Comparison of ENCODE assay signal across 8 cellular contexts in the genomic region with DNA sequence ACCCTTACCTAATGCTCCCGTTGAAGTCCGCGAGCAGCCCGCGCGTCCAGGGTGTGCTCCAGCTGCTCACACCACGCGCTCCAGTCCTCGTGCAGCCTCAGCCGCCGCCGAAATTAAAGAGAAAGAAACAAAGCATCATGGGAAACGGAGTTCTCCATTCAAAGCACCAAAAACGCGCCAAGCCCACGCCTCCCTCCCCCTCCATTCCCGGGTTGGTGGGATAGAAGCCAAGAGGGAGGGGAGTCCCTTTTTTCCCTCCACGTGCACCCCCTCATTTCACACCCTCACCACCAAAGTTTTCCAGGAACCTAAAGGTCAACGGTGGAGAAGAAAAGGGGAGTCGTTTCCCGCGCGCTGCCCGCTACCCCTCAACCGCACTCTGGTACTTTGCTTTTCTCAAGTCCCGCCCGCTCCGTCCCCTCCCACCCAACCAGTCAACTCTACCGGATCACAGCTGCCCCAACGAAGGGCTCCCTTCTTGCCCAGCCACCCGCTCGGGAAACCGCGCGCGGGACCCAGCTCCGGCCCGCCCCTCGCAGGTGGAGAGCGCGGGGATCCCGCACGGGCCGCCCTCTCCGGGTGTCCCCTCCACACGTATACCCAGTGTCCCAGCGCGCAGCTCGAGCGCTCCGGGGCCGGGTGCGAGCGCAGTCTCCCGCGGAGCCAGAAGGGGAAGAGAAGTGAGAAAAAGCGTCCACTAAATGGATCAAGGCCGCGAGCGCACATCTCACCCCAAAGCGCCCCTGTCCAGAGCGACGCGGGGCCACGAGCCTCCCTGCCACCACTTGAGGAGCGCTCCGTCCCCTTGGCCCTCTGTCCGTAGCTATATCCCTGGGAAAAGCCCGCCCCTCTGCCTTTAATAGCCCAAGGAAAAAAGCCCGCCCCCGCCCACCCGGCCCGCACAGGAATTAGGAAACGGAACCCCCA.
DNase-seq lines count a peak whose midpoint lies in the region; ATAC-seq, FAIRE-seq and TF ChIP-seq lines count a peak whose summit lies in the region.

No MANE protein-coding gene starts in this region.

- no peak overlapping the region for H3K9ac ChIP-seq in GM12878 (ENCODE audit: control insufficient read depth, insufficient read depth, low read length)

- no peak for FAIRE-seq in GM12878 (lab: Jason Lieb, UNC)

- no peak overlapping the region for H3K4me3 ChIP-seq in GM12878

- peak in 10 of 14 donors; percentile 3 to 56 (median 30) for DNase-seq in C1 segment of cervical spinal cord (lab: John Stamatoyannopoulos, UW)
- DNase-seq in OCI-M1 (lab: John Stamatoyannopoulos, UW) = peak; percentile 57
- no peak for DNase-seq in GM12878 (ENCODE audit: low read depth, low spot score)
- peak; percentile 9 for DNase-seq in iris pigment epithelial cell (ENCODE audit: low read depth)
- peak; percentile 30 for DNase-seq in stimulated activated CD4-positive, alpha-beta T cell treated with anti-CD3 and anti-CD28 coated beads, Interleukin-12 subunit alpha, Interleukin-12 subunit beta, amount 100 ng/mL, for 4 hours
- DNase-seq in NCI-H1105 (lab: John Stamatoyannopoulos, UW) = no peak

- no peak for TF ChIP-seq EP300 in GM12878 (IDR thresholded peaks at IDR 0.05; ENCODE audit: borderline replicate concordance in 1 of 2, control insufficient read depth in 1 of 2, low read depth in 2 of 2, low read length in 2 of 2)

- in situ Hi-C loops in GM12878 (cut with MboI) = no loop called here

- no peaks in the 10 kb centered on the region for H3K79me2 ChIP-seq in GM12878 (ENCODE audit: control insufficient read depth, insufficient read depth, low read length)

- H3K4me1 ChIP-seq in GM12878 (ENCODE audit: control insufficient read depth, insufficient read depth, low read length) = no peaks in the 10 kb centered on the region

- POLR2A ChIA-PET in GM12878 (lab: Charles Lee) = interaction anchor here (0.7 kb wide), 1 partner anchor 86 kb away, joined by 4 read pairs; no protein-coding TSS in a partner anchor

- peaks cover 0 to 4% of the 10 kb centered on the region in 2 experiments; a peak in 1 of 4 replicates for H3K27me3 ChIP-seq in GM12878 (replicated peaks in 1 of 2; ENCODE audit: control insufficient read depth in 2 of 2, insufficient read depth in 2 of 2, low read length in 1 of 2)

- intact Hi-C loops in GM12878 (cut with micrococcal nuclease; ENCODE audit: unreplicated experiment) = no loop called here

- WGBS in GM12878 (ENCODE audit: insufficient coverage, insufficient replicate concordance, low lambda C conversion rate, missing lambda C conversion rate) = 50% methylated on average over 52 of the region's 74 CpGs

- no peaks in the 10 kb centered on the region for H3K36me3 ChIP-seq in GM12878 (ENCODE audit: control insufficient read depth in 2 of 2, insufficient read depth in 2 of 2, low read length in 1 of 2)

- CTCF ChIA-PET in GM12878 (lab: Yijun Ruan, JAX) = no interaction called here

- no peaks in the 10 kb centered on the region; the same call in 1 of the 3 replicates for H3K9me3 ChIP-seq in GM12878 (replicated peaks; ENCODE audit: control insufficient read depth, insufficient read depth, low read length)

- no peak for TF ChIP-seq CTCF in GM12878 (IDR thresholded peaks at IDR 0.05 in 2 of 3, conservative IDR thresholded peaks at IDR 0.05 in 1 of 3; ENCODE audit: control insufficient read depth in 2 of 3, extremely low read depth in 1 of 3, insufficient read depth in 1 of 3, low read depth in 3 of 3, low read length in 3 of 3)

- no peaks in the 10 kb centered on the region for H4K20me1 ChIP-seq in GM12878 (ENCODE audit: control insufficient read depth, insufficient read depth)

- TF ChIP-seq POLR2A in GM12878 (IDR thresholded peaks at IDR 0.05; ENCODE audit: low read depth, low read length) = no peak

- RAD21 ChIA-PET in GM12878 (lab: Charles Lee; ENCODE audit: unreplicated experiment) = no interaction called here

- no peak for TF ChIP-seq RAD21 in GM12878 (IDR thresholded peaks at IDR 0.05; ENCODE audit: insufficient read depth, low read depth, low read length)

- no peak overlapping the region for H3K27ac ChIP-seq in GM12878 (ENCODE audit: control insufficient read depth, insufficient read depth)

- H2AFZ ChIP-seq in GM12878 (ENCODE audit: control insufficient read depth, low read depth, low read length) = no peak overlapping the region

- SMC1A ChIA-PET in GM12878 (lab: Charles Lee; ENCODE audit: uncharacterized antibody, unreplicated experiment) = no interaction called here

- no TSS peak for BruUV-seq in GM12878 (replicated peaks; lab: Mats Ljungman, UMichigan)

- peak overlapping the region; percentile 40 for H3K4me2 ChIP-seq in GM12878 (ENCODE audit: control insufficient read depth, insufficient read depth)

- peak; percentile 41 for ATAC-seq in GM21786 (IDR thresholded peaks at IDR 0.05; ENCODE audit: unreplicated experiment)
- peak; percentile 70 for ATAC-seq in GM12878
- ATAC-seq in HG03469 (IDR thresholded peaks at IDR 0.05; ENCODE audit: unreplicated experiment) = no peak

TF ChIP-seq in GM12878, 131 proteins besides CTCF, POLR2A, EP300 and RAD21:
- TF ChIP-seq SMAD1 (IDR thresholded peaks at IDR 0.05; ENCODE audit: low read depth, partially characterized antibody) = no peak
- no peak for TF ChIP-seq SREBF2 (IDR thresholded peaks at IDR 0.05; ENCODE audit: low read length)
- TF ChIP-seq, protein P1, sequence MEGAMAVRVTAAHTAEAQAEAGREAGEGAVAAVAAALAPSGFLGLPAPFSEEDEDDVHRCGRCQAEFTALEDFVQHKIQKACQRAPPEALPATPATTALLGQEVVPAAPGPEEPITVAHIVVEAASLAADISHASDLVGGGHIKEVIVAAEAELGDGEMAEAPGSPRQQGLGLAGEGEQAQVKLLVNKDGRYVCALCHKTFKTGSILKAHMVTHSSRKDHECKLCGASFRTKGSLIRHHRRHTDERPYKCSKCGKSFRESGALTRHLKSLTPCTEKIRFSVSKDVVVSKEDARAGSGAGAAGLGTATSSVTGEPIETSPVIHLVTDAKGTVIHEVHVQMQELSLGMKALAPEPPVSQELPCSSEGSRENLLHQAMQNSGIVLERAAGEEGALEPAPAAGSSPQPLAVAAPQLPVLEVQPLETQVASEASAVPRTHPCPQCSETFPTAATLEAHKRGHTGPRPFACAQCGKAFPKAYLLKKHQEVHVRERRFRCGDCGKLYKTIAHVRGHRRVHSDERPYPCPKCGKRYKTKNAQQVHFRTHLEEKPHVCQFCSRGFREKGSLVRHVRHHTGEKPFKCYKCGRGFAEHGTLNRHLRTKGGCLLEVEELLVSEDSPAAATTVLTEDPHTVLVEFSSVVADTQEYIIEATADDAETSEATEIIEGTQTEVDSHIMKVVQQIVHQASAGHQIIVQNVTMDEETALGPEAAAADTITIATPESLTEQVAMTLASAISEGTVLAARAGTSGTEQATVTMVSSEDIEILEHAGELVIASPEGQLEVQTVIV (IDR thresholded peaks at IDR 0.05; ENCODE audit: borderline replicate concordance, partially characterized antibody) = no peak
- TF ChIP-seq, protein P2, sequence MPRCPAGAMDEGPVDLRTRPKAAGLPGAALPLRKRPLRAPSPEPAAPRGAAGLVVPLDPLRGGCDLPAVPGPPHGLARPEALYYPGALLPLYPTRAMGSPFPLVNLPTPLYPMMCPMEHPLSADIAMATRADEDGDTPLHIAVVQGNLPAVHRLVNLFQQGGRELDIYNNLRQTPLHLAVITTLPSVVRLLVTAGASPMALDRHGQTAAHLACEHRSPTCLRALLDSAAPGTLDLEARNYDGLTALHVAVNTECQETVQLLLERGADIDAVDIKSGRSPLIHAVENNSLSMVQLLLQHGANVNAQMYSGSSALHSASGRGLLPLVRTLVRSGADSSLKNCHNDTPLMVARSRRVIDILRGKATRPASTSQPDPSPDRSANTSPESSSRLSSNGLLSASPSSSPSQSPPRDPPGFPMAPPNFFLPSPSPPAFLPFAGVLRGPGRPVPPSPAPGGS (IDR thresholded peaks at IDR 0.05; ENCODE audit: borderline replicate concordance, insufficient read depth, low read depth, low read length, poor library complexity, severe bottlenecking) = no peak
- no peak for TF ChIP-seq RB1 (IDR thresholded peaks at IDR 0.05; ENCODE audit: borderline replicate concordance)
- no peak for TF ChIP-seq MYB (IDR thresholded peaks at IDR 0.05; ENCODE audit: borderline replicate concordance, low read depth, low read length)
- TF ChIP-seq, protein P3, sequence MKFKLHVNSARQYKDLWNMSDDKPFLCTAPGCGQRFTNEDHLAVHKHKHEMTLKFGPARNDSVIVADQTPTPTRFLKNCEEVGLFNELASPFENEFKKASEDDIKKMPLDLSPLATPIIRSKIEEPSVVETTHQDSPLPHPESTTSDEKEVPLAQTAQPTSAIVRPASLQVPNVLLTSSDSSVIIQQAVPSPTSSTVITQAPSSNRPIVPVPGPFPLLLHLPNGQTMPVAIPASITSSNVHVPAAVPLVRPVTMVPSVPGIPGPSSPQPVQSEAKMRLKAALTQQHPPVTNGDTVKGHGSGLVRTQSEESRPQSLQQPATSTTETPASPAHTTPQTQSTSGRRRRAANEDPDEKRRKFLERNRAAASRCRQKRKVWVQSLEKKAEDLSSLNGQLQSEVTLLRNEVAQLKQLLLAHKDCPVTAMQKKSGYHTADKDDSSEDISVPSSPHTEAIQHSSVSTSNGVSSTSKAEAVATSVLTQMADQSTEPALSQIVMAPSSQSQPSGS (IDR thresholded peaks at IDR 0.05; ENCODE audit: low read length) = no peak
- TF ChIP-seq, protein P4, sequence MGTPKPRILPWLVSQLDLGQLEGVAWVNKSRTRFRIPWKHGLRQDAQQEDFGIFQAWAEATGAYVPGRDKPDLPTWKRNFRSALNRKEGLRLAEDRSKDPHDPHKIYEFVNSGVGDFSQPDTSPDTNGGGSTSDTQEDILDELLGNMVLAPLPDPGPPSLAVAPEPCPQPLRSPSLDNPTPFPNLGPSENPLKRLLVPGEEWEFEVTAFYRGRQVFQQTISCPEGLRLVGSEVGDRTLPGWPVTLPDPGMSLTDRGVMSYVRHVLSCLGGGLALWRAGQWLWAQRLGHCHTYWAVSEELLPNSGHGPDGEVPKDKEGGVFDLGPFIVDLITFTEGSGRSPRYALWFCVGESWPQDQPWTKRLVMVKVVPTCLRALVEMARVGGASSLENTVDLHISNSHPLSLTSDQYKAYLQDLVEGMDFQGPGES (IDR thresholded peaks at IDR 0.05) = no peak
- TF ChIP-seq TCF12 (IDR thresholded peaks at IDR 0.05; ENCODE audit: low read depth, low read length) = no peak
- TF ChIP-seq BMI1 (IDR thresholded peaks at IDR 0.05; ENCODE audit: borderline replicate concordance) = no peak
- TF ChIP-seq IKZF1 (conservative IDR thresholded peaks at IDR 0.05) = no peak
- no peak for TF ChIP-seq ZNF384 (IDR thresholded peaks at IDR 0.05; ENCODE audit: borderline replicate concordance, low read depth, low read length)

Comparison
In these comparisons a context has a peak if more than half of its experiments do, and no peak if none do; other contexts are left out.
1. DNase-seq: peak in C1 segment of cervical spinal cord (10 of 14), OCI-M1 (single experiment), iris pigment epithelial cell (single experiment) and stimulated activated CD4-positive, alpha-beta T cell treated with anti-CD3 and anti-CD28 coated beads, Interleukin-12 subunit alpha, Interleukin-12 subunit beta, amount 100 ng/mL, for 4 hours (single experiment); none in GM12878 (single experiment) and NCI-H1105 (single experiment).